8 cellular contexts compared by ENCODE assay signal in genomic region chr4:143183513-143184216, GRCh38. TPM values are rescaled to one million over a fixed set of nuclear protein-coding genes. Genes with fewer than 3 reads are reported as not detected.
A peak's percentile ranks its signal among the peaks of the same experiment; 100 is the strongest.
DNase-seq lines count a peak whose midpoint lies in the region; ATAC-seq, FAIRE-seq and TF ChIP-seq lines count a peak whose summit lies in the region.

No MANE protein-coding gene starts in this region.

- H4K20me1 ChIP-seq in OCI-LY1 (ENCODE audit: insufficient read depth, low read length), result no peaks in the 10 kb centered on the region
- H4K20me1 ChIP-seq in osteoblast (ENCODE audit: insufficient read depth, low read length), result peaks cover 21% of the 10 kb centered on the region

- TF ChIP-seq CTCF in GM06990 (IDR thresholded peaks at IDR 0.05; ENCODE audit: insufficient read depth, low read length, poor library complexity, severe bottlenecking) (no peak), OCI-LY1 (IDR thresholded peaks at IDR 0.05; ENCODE audit: low read length) (no peak), osteoblast (IDR thresholded peaks at IDR 0.05; ENCODE audit: extremely low read depth, low read depth, low read length) (no peak)

- H2AFZ ChIP-seq in OCI-LY1 (ENCODE audit: low read length) (no peak overlapping the region), osteoblast (ENCODE audit: low read length) (peak overlapping the region; percentile 73)

- DNase-seq in GM06990 (ENCODE audit: extremely low read depth, insufficient read length) (no peak), osteoblast (ENCODE audit: insufficient read length, low spot score, missing footprints) (no peak), NCI-H2029 (lab: John Stamatoyannopoulos, UW) (no peak), DMS79 treated with DMSO at 0.1 percent for 48 hours (lab: John Stamatoyannopoulos, UW) (no peak), urothelium cell line (ENCODE audit: low spot score) (no peak)
- no peak for DNase-seq in effector memory CD4-positive, alpha-beta T cell

- peak overlapping the region; percentile 74 for H3K4me3 ChIP-seq in GM06990 (replicated peaks; ENCODE audit: low read depth, low read length)
- H3K4me3 ChIP-seq in OCI-LY1 (ENCODE audit: low read depth, low read length, poor library complexity, severe bottlenecking), result peak overlapping the region; percentile 88
- H3K4me3 ChIP-seq in effector memory CD4-positive, alpha-beta T cell (ENCODE audit: insufficient read depth, low read depth, low read length, poor library complexity, severe bottlenecking), result peak overlapping the region; percentile 85
- H3K4me3 ChIP-seq in osteoblast (ENCODE audit: insufficient read depth, low read length), result peak overlapping the region; percentile 89

- H3K36me3 ChIP-seq in GM06990 (ENCODE audit: control insufficient read depth, insufficient read depth, low read length), result no peaks in the 10 kb centered on the region
- peaks cover 7% of the 10 kb centered on the region; the same call in 1 of the 2 replicates for H3K36me3 ChIP-seq in OCI-LY1 (ENCODE audit: insufficient read depth, low read length)
- H3K36me3 ChIP-seq in effector memory CD4-positive, alpha-beta T cell (ENCODE audit: control insufficient read depth, insufficient read depth, low read length), result no peaks in the 10 kb centered on the region
- peaks cover 3% of the 10 kb centered on the region for H3K36me3 ChIP-seq in osteoblast (ENCODE audit: insufficient read depth, low read length)

- H3K27ac ChIP-seq in OCI-LY1 (ENCODE audit: low read depth, low read length, poor library complexity, severe bottlenecking) (peak overlapping the region; percentile 61), osteoblast (ENCODE audit: low read depth, low read length) (peak overlapping the region; percentile 89)
- peak overlapping the region; percentile 95 for H3K27ac ChIP-seq in effector memory CD4-positive, alpha-beta T cell (ENCODE audit: insufficient read depth, low read length, poor library complexity, severe bottlenecking)

- peaks cover 46% of the 10 kb centered on the region for H3K79me2 ChIP-seq in OCI-LY1 (ENCODE audit: insufficient read depth, low read length)
- H3K79me2 ChIP-seq in osteoblast (ENCODE audit: insufficient read depth, low read length), result peaks cover 41% of the 10 kb centered on the region

- peak overlapping the region; percentile 93 for H3K4me2 ChIP-seq in OCI-LY1 (ENCODE audit: low read length)
- H3K4me2 ChIP-seq in osteoblast (ENCODE audit: insufficient read depth, low read length), result peak overlapping the region; percentile 95

- H3K27me3 ChIP-seq in GM06990 (replicated peaks; ENCODE audit: control insufficient read depth, insufficient read depth, low read length) (no peaks in the 10 kb centered on the region), OCI-LY1 (ENCODE audit: insufficient read depth, low read length) (no peaks in the 10 kb centered on the region), osteoblast (ENCODE audit: insufficient read depth, low read length) (no peaks in the 10 kb centered on the region)
- H3K27me3 ChIP-seq in effector memory CD4-positive, alpha-beta T cell (replicated peaks; ENCODE audit: control insufficient read depth, insufficient read depth, low read length, poor library complexity, severe bottlenecking), result no peaks in the 10 kb centered on the region

- no peak for ATAC-seq in GM18858 (IDR thresholded peaks at IDR 0.05; ENCODE audit: unreplicated experiment)

- no peaks in the 10 kb centered on the region for H3K9me2 ChIP-seq in OCI-LY1 (ENCODE audit: low read depth, low read length)

- no peaks in the 10 kb centered on the region for H3F3A ChIP-seq in OCI-LY1 (ENCODE audit: insufficient read depth, low read length)

- H3K4me1 ChIP-seq in OCI-LY1 (ENCODE audit: insufficient read depth, low read length, severe bottlenecking) (peaks cover 46% of the 10 kb centered on the region), osteoblast (ENCODE audit: insufficient read depth, low read length) (peaks cover 9% of the 10 kb centered on the region)
- peaks cover 17% of the 10 kb centered on the region for H3K4me1 ChIP-seq in effector memory CD4-positive, alpha-beta T cell (ENCODE audit: control insufficient read depth, insufficient read depth, low read length, poor library complexity, severe bottlenecking)

- no peak for FAIRE-seq in urothelium cell line (lab: Jason Lieb, UNC)

- no peaks in the 10 kb centered on the region for H3K9me3 ChIP-seq in OCI-LY1 (ENCODE audit: low read length)
- no peaks in the 10 kb centered on the region for H3K9me3 ChIP-seq in effector memory CD4-positive, alpha-beta T cell (ENCODE audit: control insufficient read depth, low read length)
- H3K9me3 ChIP-seq in osteoblast (ENCODE audit: low read depth, low read length), result no peaks in the 10 kb centered on the region

- H3K9ac ChIP-seq in OCI-LY1 (ENCODE audit: low read length), result peak overlapping the region; percentile 93

RNA-seq across cellular contexts. Expression of gene USP38, which starts 1.1 kb away (rescaled TPM):
- total RNA-seq in osteoblast, result 24.2 and 25.7 TPM in 2 replicates
